Comparison of ENCODE assay signal across 11 cellular contexts in the genomic region with DNA sequence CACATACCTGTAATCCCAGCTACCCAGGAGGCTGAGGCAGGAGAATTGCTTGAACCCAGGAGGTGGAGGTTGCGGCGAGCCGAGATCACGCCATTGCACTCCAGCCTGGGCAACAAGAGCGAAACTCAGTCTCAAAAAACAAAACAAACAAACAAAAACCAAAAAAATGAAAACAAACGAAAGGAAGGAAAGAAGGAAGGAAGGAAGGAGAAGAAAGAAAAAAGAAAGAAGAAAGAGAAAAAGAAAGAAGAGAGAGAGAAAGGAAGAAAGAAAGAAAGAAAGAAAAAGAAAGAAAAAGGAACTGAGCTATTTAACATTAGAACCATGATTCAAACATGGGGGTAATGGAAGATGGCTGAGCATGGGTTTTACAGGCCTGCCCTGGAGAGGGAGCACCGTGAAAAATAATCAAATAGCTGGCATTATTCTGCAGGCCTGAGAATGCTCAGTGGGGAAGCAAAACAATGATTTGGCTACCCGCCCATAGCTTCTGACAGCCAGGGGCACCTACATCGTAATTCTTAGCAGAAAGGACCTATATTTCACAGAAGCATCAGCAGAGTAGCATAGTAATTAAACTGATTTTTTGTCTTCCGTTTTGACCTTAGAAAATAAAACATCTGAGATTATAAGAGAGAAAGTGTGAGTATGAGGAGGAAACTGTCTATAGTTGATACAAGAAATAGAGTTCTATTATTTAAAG. TPM values are rescaled to one million over a fixed set of nuclear protein-coding genes. Genes with fewer than 3 reads are reported as not detected.
DNase-seq lines count a peak whose midpoint lies in the region; ATAC-seq and TF ChIP-seq lines count a peak whose summit lies in the region.
"Had no signal": no experiment of that assay in that cellular context is flagged by ENCODE, and none has a peak within 500 bp of the region (broad histone marks: within the 10 kb centered on the region; RNA-seq: fewer than 3 reads in every experiment).

No MANE protein-coding gene starts in this region.

- no peak overlapping the region for H3K27ac ChIP-seq in naive thymus-derived CD4-positive, alpha-beta T cell (ENCODE audit: low read depth, low read length)
- H3K27ac ChIP-seq: C4-2B had no signal

- CTCF ChIA-PET in naive thymus-derived CD4-positive, alpha-beta T cell (lab: Charles Lee): interaction anchor here (0.8 kb wide), 1 partner anchor 169 kb away, joined by 3 read pairs; no protein-coding TSS in a partner anchor

- no peak overlapping the region for H3K4me3 ChIP-seq in epithelial cell of esophagus (ENCODE audit: low read length)
- no peak overlapping the region for H3K4me3 ChIP-seq in naive thymus-derived CD4-positive, alpha-beta T cell (ENCODE audit: low read length)

- no peaks in the 10 kb centered on the region for H3K36me3 ChIP-seq in naive thymus-derived CD4-positive, alpha-beta T cell (ENCODE audit: control insufficient read depth in 2 of 3, insufficient read depth in 3 of 3, low read length in 3 of 3)

- ATAC-seq in stimulated activated memory B cell treated with anti-CD40 and anti-IgM and Interleukin-4, amounts not matched to agents 10 μg/mL and 1 μg/mL and 100 μg/mL, for 72 hours: peak; percentile 71
- ATAC-seq in naive thymus-derived CD4-positive, alpha-beta T cell: no peak
- ATAC-seq in GM19463 (IDR thresholded peaks at IDR 0.05; ENCODE audit: unreplicated experiment) (no peak), GM19324 (IDR thresholded peaks at IDR 0.05; ENCODE audit: low FRiP score, unreplicated experiment) (no peak)

- peaks cover 9 to 12% of the 10 kb centered on the region in 2 donors for H3K4me1 ChIP-seq in naive thymus-derived CD4-positive, alpha-beta T cell (ENCODE audit: control insufficient read depth in 2 of 2, insufficient read depth in 2 of 2, low read length in 2 of 2)

- POLR2A ChIA-PET in naive thymus-derived CD4-positive, alpha-beta T cell (lab: Charles Lee): no interaction called here

- H3K27me3 Mint-ChIP-seq in stimulated activated memory B cell treated with anti-CD40 and anti-IgM and Interleukin-4, amounts not matched to agents 10 μg/mL and 1 μg/mL and 100 μg/mL, for 72 hours: no peaks in the 10 kb centered on the region
- no peaks in the 10 kb centered on the region for H3K27me3 Mint-ChIP-seq in naive thymus-derived CD4-positive, alpha-beta T cell
- H3K27me3 Mint-ChIP-seq: activated naive CD8-positive, alpha-beta T cell had no signal

- DNase-seq in NCI-H748 (lab: John Stamatoyannopoulos, UW; ENCODE audit: unreplicated experiment) (peak; percentile 54), NCI-H748 treated with DMSO at 0.1 percent for 48 hours (lab: John Stamatoyannopoulos, UW) (no peak), NCI-H69 (lab: John Stamatoyannopoulos, UW) (peak; percentile 75), epithelial cell of esophagus (ENCODE audit: low read depth) (peak; percentile 7)
- DNase-seq in naive thymus-derived CD4-positive, alpha-beta T cell: no peak

- H3K4me1 Mint-ChIP-seq in stimulated activated memory B cell treated with anti-CD40 and anti-IgM and Interleukin-4, amounts not matched to agents 10 μg/mL and 1 μg/mL and 100 μg/mL, for 72 hours: peaks cover 29% of the 10 kb centered on the region
- peaks cover 13 to 15% (median 15%) of the 10 kb centered on the region in 7 donors for H3K4me1 Mint-ChIP-seq in naive thymus-derived CD4-positive, alpha-beta T cell

- peak overlapping the region; percentile 77 for H3K27ac Mint-ChIP-seq in stimulated activated memory B cell treated with anti-CD40 and anti-IgM and Interleukin-4, amounts not matched to agents 10 μg/mL and 1 μg/mL and 100 μg/mL, for 72 hours
- H3K27ac Mint-ChIP-seq in naive thymus-derived CD4-positive, alpha-beta T cell: peak overlapping the region in 3 of 9 donors; percentile 1 to 71 (median 16)
- H3K27ac Mint-ChIP-seq: activated naive CD8-positive, alpha-beta T cell had no signal

- H3K27me3 ChIP-seq in naive thymus-derived CD4-positive, alpha-beta T cell (ENCODE audit: control insufficient read depth in 2 of 2, insufficient read depth in 2 of 2, low read length in 2 of 2): no peaks in the 10 kb centered on the region

- TF ChIP-seq CTCF in epithelial cell of esophagus (IDR thresholded peaks at IDR 0.05; ENCODE audit: insufficient read depth, low read depth, low read length, missing control alignments): no peak

- peaks cover 10% of the 10 kb centered on the region for H3K36me3 Mint-ChIP-seq in stimulated activated memory B cell treated with anti-CD40 and anti-IgM and Interleukin-4, amounts not matched to agents 10 μg/mL and 1 μg/mL and 100 μg/mL, for 72 hours
- peaks cover 0 to 15% (median 9%) of the 10 kb centered on the region in 5 donors for H3K36me3 Mint-ChIP-seq in naive thymus-derived CD4-positive, alpha-beta T cell

- intact Hi-C loops in naive thymus-derived CD4-positive, alpha-beta T cell (cut with micrococcal nuclease): no loop called here

- peaks cover 0 to 7% (median 0%) of the 10 kb centered on the region in 3 experiments for H3K9me3 ChIP-seq in naive thymus-derived CD4-positive, alpha-beta T cell (ENCODE audit: control insufficient read depth in 2 of 3, low read length in 3 of 3)

- peaks cover 8% of the 10 kb centered on the region for H3K9me3 Mint-ChIP-seq in stimulated activated memory B cell treated with anti-CD40 and anti-IgM and Interleukin-4, amounts not matched to agents 10 μg/mL and 1 μg/mL and 100 μg/mL, for 72 hours
- H3K9me3 Mint-ChIP-seq in naive thymus-derived CD4-positive, alpha-beta T cell: peaks cover 0 to 12% (median 8%) of the 10 kb centered on the region in 11 donors

- no peak overlapping the region for H3K4me3 Mint-ChIP-seq in stimulated activated memory B cell treated with anti-CD40 and anti-IgM and Interleukin-4, amounts not matched to agents 10 μg/mL and 1 μg/mL and 100 μg/mL, for 72 hours
- no peak overlapping the region for H3K4me3 Mint-ChIP-seq in naive thymus-derived CD4-positive, alpha-beta T cell
- H3K4me3 Mint-ChIP-seq: activated naive CD8-positive, alpha-beta T cell had no signal

RNA-seq across cellular contexts. Expression of a gene that starts 37.7 kb away (rescaled TPM):
- not detected for total RNA-seq in naive thymus-derived CD4-positive, alpha-beta T cell
- polyA plus RNA-seq in naive thymus-derived CD4-positive, alpha-beta T cell: under 1 TPM in 1 of 2 donors, not detected in 1; 0.72 TPM
- total RNA-seq: liver had no signal

Comparison
In these comparisons a context has a peak if more than half of its experiments do, and no peak if none do; other contexts are left out.
1. DNase-seq: peak in NCI-H748 (single experiment), NCI-H69 (single experiment) and epithelial cell of esophagus (single experiment); none in NCI-H748 treated with DMSO at 0.1 percent for 48 hours (single experiment) and naive thymus-derived CD4-positive, alpha-beta T cell (0 of 9).